1 cellular context compared by ENCODE assay signal in the genomic region with DNA sequence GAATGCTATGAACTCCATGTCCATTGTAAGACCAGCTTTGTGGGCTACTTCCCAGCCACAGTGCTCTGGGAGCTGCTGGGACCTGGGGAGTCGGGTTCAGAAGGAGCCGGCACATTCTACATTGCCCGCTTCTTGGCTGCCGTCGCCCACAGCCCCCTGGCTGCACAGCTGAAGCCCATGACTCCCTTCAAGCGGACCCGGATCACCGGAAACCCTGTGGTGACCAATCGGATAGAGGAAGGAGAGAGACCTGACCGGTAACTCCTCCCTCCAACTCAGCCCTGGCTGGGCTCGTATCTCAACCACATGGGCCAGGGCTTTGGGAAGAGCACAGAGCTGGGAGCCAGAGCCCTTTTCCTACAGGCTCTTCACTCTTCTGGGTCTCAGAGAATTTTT.
TF ChIP-seq lines count a peak whose summit lies in the region.

No MANE protein-coding gene starts in this region.

TF ChIP-seq in WTC11, 78 proteins besides CTCF, POLR2A, EP300 and RAD21 (continued from another document):
- TF ChIP-seq ZNF532 (CRISPR knock-in tag; IDR thresholded peaks at IDR 0.05; ENCODE audit: borderline replicate concordance) (no peak), ZSCAN18 (CRISPR knock-in tag; IDR thresholded peaks at IDR 0.05) (no peak), NFYB (CRISPR knock-in tag; conservative IDR thresholded peaks at IDR 0.05; ENCODE audit: low read depth) (no peak), PRRX2 (CRISPR knock-in tag; IDR thresholded peaks at IDR 0.05) (no peak), STAT6 (CRISPR knock-in tag; conservative IDR thresholded peaks at IDR 0.05; ENCODE audit: low read depth) (no peak), ATF1 (CRISPR knock-in tag; IDR thresholded peaks at IDR 0.05) (no peak)
- TF ChIP-seq, protein P1, sequence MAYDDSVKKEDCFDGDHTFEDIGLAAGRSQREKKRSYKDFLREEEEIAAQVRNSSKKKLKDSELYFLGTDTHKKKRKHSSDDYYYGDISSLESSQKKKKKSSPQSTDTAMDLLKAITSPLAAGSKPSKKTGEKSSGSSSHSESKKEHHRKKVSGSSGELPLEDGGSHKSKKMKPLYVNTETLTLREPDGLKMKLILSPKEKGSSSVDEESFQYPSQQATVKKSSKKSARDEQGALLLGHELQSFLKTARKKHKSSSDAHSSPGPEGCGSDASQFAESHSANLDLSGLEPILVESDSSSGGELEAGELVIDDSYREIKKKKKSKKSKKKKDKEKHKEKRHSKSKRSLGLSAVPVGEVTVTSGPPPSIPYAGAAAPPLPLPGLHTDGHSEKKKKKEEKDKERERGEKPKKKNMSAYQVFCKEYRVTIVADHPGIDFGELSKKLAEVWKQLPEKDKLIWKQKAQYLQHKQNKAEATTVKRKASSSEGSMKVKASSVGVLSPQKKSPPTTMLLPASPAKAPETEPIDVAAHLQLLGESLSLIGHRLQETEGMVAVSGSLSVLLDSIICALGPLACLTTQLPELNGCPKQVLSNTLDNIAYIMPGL (CRISPR knock-in tag; IDR thresholded peaks at IDR 0.05), result no peak
